Comparison of ENCODE assay signal across 7 cellular contexts in the genomic region with DNA sequence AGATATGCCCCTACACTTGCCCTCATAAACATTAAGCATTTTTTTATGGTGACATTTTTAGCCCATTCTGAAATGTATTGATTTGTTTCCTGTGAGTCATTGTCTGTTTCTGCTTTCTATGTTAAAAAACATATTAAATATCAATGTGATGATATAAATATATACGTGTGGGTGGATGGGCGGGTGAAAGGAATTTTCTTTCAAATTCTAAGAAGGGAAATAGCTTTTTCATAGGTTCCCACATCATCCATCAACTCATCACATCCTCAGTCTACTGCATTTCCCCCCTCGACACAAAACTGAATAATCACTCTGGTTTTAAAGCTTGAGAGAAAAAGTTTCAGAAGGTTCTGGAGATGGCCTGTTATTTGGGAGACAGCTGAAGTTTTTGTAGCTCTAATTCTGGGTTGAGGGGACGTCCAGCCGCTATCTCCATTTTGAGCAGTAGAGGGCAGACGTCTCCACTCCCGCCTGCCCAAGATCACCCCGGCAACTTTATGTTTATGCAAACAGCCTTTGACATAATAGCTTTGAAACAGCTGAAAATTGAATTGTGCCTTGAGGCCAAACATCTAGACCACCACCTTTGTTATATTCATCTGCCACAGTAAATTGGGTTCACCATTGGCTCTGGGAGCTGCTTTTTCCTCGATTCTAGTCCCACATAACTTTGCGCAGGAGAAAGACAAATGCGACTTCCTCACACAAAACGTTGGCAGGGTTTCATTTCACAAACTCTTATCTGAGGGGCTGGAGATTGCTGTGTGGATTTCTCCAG.
DNase-seq lines count a peak whose midpoint lies in the region; ATAC-seq and TF ChIP-seq lines count a peak whose summit lies in the region.

No MANE protein-coding gene starts in this region.

- intact Hi-C loops in mucosa of descending colon (cut with DNase I, micrococcal nuclease) = no loop called here

- CTCF ChIA-PET in activated CD8-positive, alpha-beta T cell treated with anti-CD3 and anti-CD28 coated beads, Interleukin-2, amount 10 ng/mL, durations not matched to agents 7 days and 5 days (lab: Charles Lee) = interaction anchor here (0.7 to 2.0 kb wide), 37 partner anchors 9 to 1057 kb away, joined by 3 to 55 read pairs (median 4); no protein-coding TSS in a partner anchor

- H3K27ac Mint-ChIP-seq in activated CD8-positive, alpha-beta T cell treated with anti-CD3 and anti-CD28 coated beads, Interleukin-2, amount 10 ng/mL, durations not matched to agents 7 days and 5 days = no peak overlapping the region
- peak overlapping the region; percentile 94 for H3K27ac Mint-ChIP-seq in endothelial cell (ENCODE audit: unreplicated experiment)
- peak overlapping the region; percentile 37 for H3K27ac Mint-ChIP-seq in stimulated activated memory B cell treated with anti-CD40 and anti-IgM and Interleukin-4, amounts not matched to agents 10 μg/mL and 1 μg/mL and 100 μg/mL, for 72 hours

- H3K36me3 ChIP-seq in mucosa of descending colon (ENCODE audit: low read depth) = no peaks in the 10 kb centered on the region

- TF ChIP-seq CTCF in GM12875 (IDR thresholded peaks at IDR 0.05; ENCODE audit: borderline replicate concordance, insufficient read depth, low read depth, low read length) (peak; percentile 80), endothelial cell (IDR thresholded peaks at IDR 0.05; ENCODE audit: unreplicated experiment) (peak; percentile 64), mucosa of descending colon (IDR thresholded peaks at IDR 0.05) (peak; percentile 56)

- no peaks in the 10 kb centered on the region for H3K36me3 Mint-ChIP-seq in activated CD8-positive, alpha-beta T cell treated with anti-CD3 and anti-CD28 coated beads, Interleukin-2, amount 10 ng/mL, durations not matched to agents 7 days and 5 days (ENCODE audit: low read depth)
- H3K36me3 Mint-ChIP-seq in endothelial cell (ENCODE audit: low read depth, unreplicated experiment) = no peaks in the 10 kb centered on the region
- H3K36me3 Mint-ChIP-seq in stimulated activated memory B cell treated with anti-CD40 and anti-IgM and Interleukin-4, amounts not matched to agents 10 μg/mL and 1 μg/mL and 100 μg/mL, for 72 hours = no peaks in the 10 kb centered on the region

- H3K4me1 Mint-ChIP-seq in activated CD8-positive, alpha-beta T cell treated with anti-CD3 and anti-CD28 coated beads, Interleukin-2, amount 10 ng/mL, durations not matched to agents 7 days and 5 days (ENCODE audit: low read depth) = no peaks in the 10 kb centered on the region
- peaks cover 21% of the 10 kb centered on the region for H3K4me1 Mint-ChIP-seq in endothelial cell (ENCODE audit: unreplicated experiment)
- H3K4me1 Mint-ChIP-seq in stimulated activated memory B cell treated with anti-CD40 and anti-IgM and Interleukin-4, amounts not matched to agents 10 μg/mL and 1 μg/mL and 100 μg/mL, for 72 hours = peaks cover 14% of the 10 kb centered on the region

- no peaks in the 10 kb centered on the region for H3K4me1 ChIP-seq in mucosa of descending colon (ENCODE audit: low read depth)

- DNase-seq in NCI-H526 (lab: John Stamatoyannopoulos, UW) (peak; percentile 70 to 85), endothelial cell (ENCODE audit: low spot score) (peak; percentile 77), mucosa of descending colon (peak in 2 of 3 donors; percentile 55 to 68)
- DNase-seq in activated CD8-positive, alpha-beta T cell treated with anti-CD3 and anti-CD28 coated beads, Interleukin-2, amount 10 ng/mL, durations not matched to agents 7 days and 5 days = peak; percentile 63

- H3K4me3 ChIP-seq in GM12875 (ENCODE audit: low read depth, low read length) (no peak overlapping the region), mucosa of descending colon (no peak overlapping the region)

- POLR2A ChIA-PET in activated CD8-positive, alpha-beta T cell treated with anti-CD3 and anti-CD28 coated beads, Interleukin-2, amount 10 ng/mL, durations not matched to agents 7 days and 5 days (lab: Charles Lee) = no interaction called here

- ATAC-seq in HG03135 (IDR thresholded peaks at IDR 0.05; ENCODE audit: unreplicated experiment) (peak; percentile 91), mucosa of descending colon (peak; percentile 88)
- ATAC-seq in activated CD8-positive, alpha-beta T cell treated with anti-CD3 and anti-CD28 coated beads, Interleukin-2, amount 10 ng/mL, durations not matched to agents 7 days and 5 days = peak; percentile 81
- peak; percentile 76 for ATAC-seq in stimulated activated memory B cell treated with anti-CD40 and anti-IgM and Interleukin-4, amounts not matched to agents 10 μg/mL and 1 μg/mL and 100 μg/mL, for 72 hours

- no peaks in the 10 kb centered on the region for H3K9me3 ChIP-seq in mucosa of descending colon

- no peak overlapping the region for H3K4me3 Mint-ChIP-seq in activated CD8-positive, alpha-beta T cell treated with anti-CD3 and anti-CD28 coated beads, Interleukin-2, amount 10 ng/mL, durations not matched to agents 7 days and 5 days
- H3K4me3 Mint-ChIP-seq in endothelial cell (ENCODE audit: unreplicated experiment) = no peak overlapping the region
- peak overlapping the region; percentile 31 for H3K4me3 Mint-ChIP-seq in stimulated activated memory B cell treated with anti-CD40 and anti-IgM and Interleukin-4, amounts not matched to agents 10 μg/mL and 1 μg/mL and 100 μg/mL, for 72 hours

- peaks cover 10% of the 10 kb centered on the region for H3K27me3 Mint-ChIP-seq in activated CD8-positive, alpha-beta T cell treated with anti-CD3 and anti-CD28 coated beads, Interleukin-2, amount 10 ng/mL, durations not matched to agents 7 days and 5 days (ENCODE audit: low read depth)
- H3K27me3 Mint-ChIP-seq in endothelial cell (ENCODE audit: unreplicated experiment) = peaks cover 7% of the 10 kb centered on the region
- no peaks in the 10 kb centered on the region for H3K27me3 Mint-ChIP-seq in stimulated activated memory B cell treated with anti-CD40 and anti-IgM and Interleukin-4, amounts not matched to agents 10 μg/mL and 1 μg/mL and 100 μg/mL, for 72 hours

- no peaks in the 10 kb centered on the region for H3K9me3 Mint-ChIP-seq in activated CD8-positive, alpha-beta T cell treated with anti-CD3 and anti-CD28 coated beads, Interleukin-2, amount 10 ng/mL, durations not matched to agents 7 days and 5 days (ENCODE audit: insufficient read depth)
- H3K9me3 Mint-ChIP-seq in endothelial cell (ENCODE audit: unreplicated experiment) = no peaks in the 10 kb centered on the region
- no peaks in the 10 kb centered on the region for H3K9me3 Mint-ChIP-seq in stimulated activated memory B cell treated with anti-CD40 and anti-IgM and Interleukin-4, amounts not matched to agents 10 μg/mL and 1 μg/mL and 100 μg/mL, for 72 hours
